In the genomic region with DNA sequence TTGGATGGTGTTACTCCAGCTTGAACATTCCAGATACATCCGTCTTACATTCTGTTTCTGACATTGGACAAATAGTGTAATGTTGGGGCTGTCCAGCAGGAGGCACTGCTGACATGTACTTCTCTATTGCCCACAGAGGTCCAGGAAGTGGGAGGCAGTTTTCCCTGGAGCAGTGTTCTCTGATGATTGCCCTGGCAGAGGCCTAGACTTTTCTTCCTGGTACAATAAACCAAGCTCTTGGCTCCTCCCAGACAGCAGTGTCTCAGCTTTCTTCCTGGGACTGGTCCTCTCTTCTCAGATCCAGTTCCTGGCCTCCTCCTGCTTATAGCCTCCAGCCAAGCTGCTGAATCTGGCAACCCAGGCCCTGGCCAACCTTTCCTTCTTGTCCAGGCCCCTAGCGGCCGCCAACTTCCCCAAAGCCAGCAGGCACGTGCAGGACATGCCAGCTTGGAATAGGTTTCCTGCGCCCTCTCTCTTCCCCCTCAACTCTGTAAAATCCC, we compare ENCODE assay signal across 8 cellular contexts. TPM values are rescaled to one million over a fixed set of nuclear protein-coding genes. Genes with fewer than 3 reads are reported as not detected.
A peak's percentile ranks its signal among the peaks of the same experiment; 100 is the strongest.
DNase-seq lines count a peak whose midpoint lies in the region; ATAC-seq and TF ChIP-seq lines count a peak whose summit lies in the region.

No MANE protein-coding gene starts in this region.

- no peaks in the 10 kb centered on the region for H3K27me3 ChIP-seq in GM06990 (replicated peaks; ENCODE audit: control insufficient read depth, insufficient read depth, low read length)
- no peaks in the 10 kb centered on the region for H3K27me3 ChIP-seq in sigmoid colon

- peak overlapping the region in 2 of 4 donors; percentile 21 to 33 for H3K27ac ChIP-seq in sigmoid colon

- H3K36me3 ChIP-seq in GM06990 (ENCODE audit: control insufficient read depth, insufficient read depth, low read length) (no peaks in the 10 kb centered on the region), sigmoid colon (no peaks in the 10 kb centered on the region)

- H3K27ac Mint-ChIP-seq in T-helper 2 cell treated with Interferon-gamma antibody and Interleukin-4, amounts not matched to agents 5 μg/mL and 100 μg/mL, for 36 hours: no peak overlapping the region
- peak overlapping the region in 2 of 5 experiments; percentile 42 to 85 for H3K27ac Mint-ChIP-seq in brain

- ATAC-seq in GM19467 (IDR thresholded peaks at IDR 0.05; ENCODE audit: unreplicated experiment) (no peak), HG02642 (IDR thresholded peaks at IDR 0.05; ENCODE audit: poor library complexity, unreplicated experiment) (no peak)

- no peak for TF ChIP-seq POLR2A in sigmoid colon (IDR thresholded peaks at IDR 0.05)

- no peak for DNase-seq in GM06990 (ENCODE audit: extremely low read depth, insufficient read length)
- peak; percentile 74 for DNase-seq in NCI-H1092 treated with DMSO at 0.1 percent for 48 hours (lab: John Stamatoyannopoulos, UW)
- peak; percentile 31 for DNase-seq in T-helper 2 cell treated with Interferon-gamma antibody and Interleukin-4, amounts not matched to agents 5 μg/mL and 100 μg/mL, for 36 hours (ENCODE audit: low spot score)
- DNase-seq in hypothalamus (lab: John Stamatoyannopoulos, UW): peak in 46 of 51 donors; percentile 4 to 82 (median 52)
- peak; percentile 92 for DNase-seq in sigmoid colon

- H3K4me3 Mint-ChIP-seq in T-helper 2 cell treated with Interferon-gamma antibody and Interleukin-4, amounts not matched to agents 5 μg/mL and 100 μg/mL, for 36 hours: no peak overlapping the region
- no peak overlapping the region for H3K4me3 Mint-ChIP-seq in brain

- H3K36me3 Mint-ChIP-seq in T-helper 2 cell treated with Interferon-gamma antibody and Interleukin-4, amounts not matched to agents 5 μg/mL and 100 μg/mL, for 36 hours (ENCODE audit: low read depth): no peaks in the 10 kb centered on the region
- H3K36me3 Mint-ChIP-seq in brain: no peaks in the 10 kb centered on the region

- no peaks in the 10 kb centered on the region for H3K9me3 Mint-ChIP-seq in T-helper 2 cell treated with Interferon-gamma antibody and Interleukin-4, amounts not matched to agents 5 μg/mL and 100 μg/mL, for 36 hours
- H3K9me3 Mint-ChIP-seq in brain: no peaks in the 10 kb centered on the region

- H3K4me1 Mint-ChIP-seq in T-helper 2 cell treated with Interferon-gamma antibody and Interleukin-4, amounts not matched to agents 5 μg/mL and 100 μg/mL, for 36 hours (ENCODE audit: low read depth): peaks cover 5% of the 10 kb centered on the region
- H3K4me1 Mint-ChIP-seq in brain: peaks cover 26% of the 10 kb centered on the region

- intact Hi-C loops in sigmoid colon (cut with DNase I): loop anchor here (1.0 to 5.0 kb wide), 2 partner anchors 90 to 189 kb away; no protein-coding TSS in a partner anchor

- TF ChIP-seq EP300 in sigmoid colon (IDR thresholded peaks at IDR 0.05): no peak

- peaks cover 13% of the 10 kb centered on the region for H3K27me3 Mint-ChIP-seq in T-helper 2 cell treated with Interferon-gamma antibody and Interleukin-4, amounts not matched to agents 5 μg/mL and 100 μg/mL, for 36 hours (ENCODE audit: low read depth)
- peaks cover 9% of the 10 kb centered on the region for H3K27me3 Mint-ChIP-seq in brain

- TF ChIP-seq CTCF in GM06990 (IDR thresholded peaks at IDR 0.05; ENCODE audit: insufficient read depth, low read length, poor library complexity, severe bottlenecking) (peak; percentile 82), brain (conservative IDR thresholded peaks at IDR 0.05) (peak; percentile 80 to 93), sigmoid colon (IDR thresholded peaks at IDR 0.05) (peak; percentile 62 to 90 (median 74))

- H3K4me3 ChIP-seq in GM06990 (replicated peaks; ENCODE audit: low read depth, low read length) (no peak overlapping the region), sigmoid colon (no peak overlapping the region)

- WGBS in sigmoid colon, 2 donors: 31 to 54% methylated on average over 5 of the region's 5 CpGs

- H3K4me1 ChIP-seq in sigmoid colon: peaks cover 0 to 6% (median 4%) of the 10 kb centered on the region in 4 donors

- H3K9me3 ChIP-seq in sigmoid colon: no peaks in the 10 kb centered on the region

RNA-seq across cellular contexts. Expression of a gene that starts 14.9 kb away (rescaled TPM):
- 0.41 TPM for polyA plus RNA-seq in brain (ENCODE audit: insufficient read depth, low read depth, low replicate concordance)
- total RNA-seq in sigmoid colon: 1 to 10 TPM in 1 of 4 donors, under 1 TPM in 1, not detected in 2; 0.28 to 1.4 TPM
- 1 to 10 TPM; 4.2 to 8.7 (median 6.7) TPM for polyA plus RNA-seq in sigmoid colon

RNA-seq across cellular contexts. Expression of a gene that starts 59.1 kb away (rescaled TPM):
- polyA plus RNA-seq in brain (ENCODE audit: insufficient read depth, low read depth, low replicate concordance) (not detected), sigmoid colon (10 to 100 TPM in 2 of 3 donors, 1 to 10 TPM in 1; 7.2 to 18.5 (median 11.8) TPM)
- under 1 TPM in 2 of 4 donors, not detected in 2; 0.16 to 0.36 TPM for total RNA-seq in sigmoid colon
